In genomic region chr22:21682385-21683175, GRCh38 we compare ENCODE assay signal across 21 cellular contexts. TPM values are rescaled to one million over a fixed set of nuclear protein-coding genes. Genes with fewer than 3 reads are reported as not detected.
DNase-seq lines count a peak whose midpoint lies in the region; ATAC-seq, FAIRE-seq and TF ChIP-seq lines count a peak whose summit lies in the region.
"Had no signal": no experiment of that assay in that cellular context is flagged by ENCODE, and none has a peak within 500 bp of the region (broad histone marks: within the 10 kb centered on the region; RNA-seq: fewer than 3 reads in every experiment).

No MANE protein-coding gene starts in this region.

- TF ChIP-seq CTCF in H9 (conservative IDR thresholded peaks at IDR 0.05) (no peak), K562 (IDR thresholded peaks at IDR 0.05 in 2 of 3, conservative IDR thresholded peaks at IDR 0.05 in 1 of 3; ENCODE audit: insufficient read depth in 2 of 3, low read depth in 1 of 3, low read length in 3 of 3) (no peak; a peak in 1 of 6 replicates), nephron progenitor cell (IDR thresholded peaks at IDR 0.05) (no peak), mesothelial cell of epicardium (IDR thresholded peaks at IDR 0.05; ENCODE audit: unreplicated experiment) (no peak), omental fat pad (IDR thresholded peaks at IDR 0.05) (no peak)

- H3K14ac ChIP-seq in H9 (ENCODE audit: insufficient read depth, low read length): no peak overlapping the region

- no peak overlapping the region for H4K8ac ChIP-seq in H9 (replicated peaks; ENCODE audit: insufficient read length, low read depth, low read length)

- H3K4me1 Mint-ChIP-seq in H9 (0 out of 4 replicates have a peak, but pooled peaks cover 0 to 1% of the 10 kb centered on the region in 2 experiments), nephron progenitor cell (peaks cover 10% of the 10 kb centered on the region), mesothelial cell of epicardium (no peaks in the 10 kb centered on the region)
- H3K4me1 Mint-ChIP-seq: activated naive CD8-positive, alpha-beta T cell treated with anti-CD3 and anti-CD28 coated beads for 36 hours; GM23338; neural crest cell had no signal

- H4K91ac ChIP-seq in H9 (ENCODE audit: insufficient read length, low read depth, low read length): no peak overlapping the region

- no peak overlapping the region for H3K23ac ChIP-seq in H9 (ENCODE audit: insufficient read length, low read depth, low read length)

- no peaks in the 10 kb centered on the region for H3K79me1 ChIP-seq in H9 (ENCODE audit: insufficient read depth, low read depth, low read length, poor library complexity, severe bottlenecking)

- H3K36me3 ChIP-seq in K562 (ENCODE audit: control insufficient read depth, insufficient read depth, low read length): peaks cover 80% of the 10 kb centered on the region; the same call in 2 of the 3 replicates

- ATAC-seq in K562 (no peak), omental fat pad (ENCODE audit: low FRiP score) (no peak)
- ATAC-seq: CD8-positive, alpha-beta T cell; GM23338; left lung; psoas muscle had no signal

- H3K4me3 Mint-ChIP-seq in H9 (no peak overlapping the region), nephron progenitor cell (no peak overlapping the region), mesothelial cell of epicardium (no peak overlapping the region)
- H3K4me3 Mint-ChIP-seq: activated naive CD8-positive, alpha-beta T cell treated with anti-CD3 and anti-CD28 coated beads for 36 hours; CD8-positive, alpha-beta T cell; GM23338; neural crest cell; type B pancreatic cell had no signal

- TF ChIP-seq EP300 in K562 (IDR thresholded peaks at IDR 0.05; ENCODE audit: low read length): no peak

- no peak overlapping the region for H2BK120ac ChIP-seq in H9 (ENCODE audit: low read depth, low read length, poor library complexity, severe bottlenecking)

- H3K23me2 ChIP-seq in H9 (ENCODE audit: insufficient read length, low read depth, low read length, poor library complexity, severe bottlenecking): no peaks in the 10 kb centered on the region

- DNase-seq in H9 (no peak), K562 (ENCODE audit: extremely low read depth in 1 of 4, low spot score in 3 of 4) (peak in 1 of 4 experiments; percentile 52), nephron progenitor cell (no peak), mesothelial cell of epicardium (ENCODE audit: low spot score in 2 of 2, unreplicated experiment in 2 of 2) (no peak), NCI-H1436 (lab: John Stamatoyannopoulos, UW) (no peak), omental fat pad (ENCODE audit: low spot score) (no peak)
- DNase-seq: activated naive CD8-positive, alpha-beta T cell treated with anti-CD3 and anti-CD28 coated beads for 36 hours; CD8-positive, alpha-beta T cell; DMS153; KG1; NCI-H187; NCI-H774; psoas muscle; SHP77; SW 1271 had no signal

- H4K5ac ChIP-seq in H9 (ENCODE audit: insufficient read length, low read depth, low read length): no peak overlapping the region

- no peak for TF ChIP-seq RAD21 in K562 (CRISPR knock-in tag; conservative IDR thresholded peaks at IDR 0.05 in 1 of 2, IDR thresholded peaks at IDR 0.05 in 1 of 2)

- H3K27me3 Mint-ChIP-seq in H9 (ENCODE audit: low read depth): no peaks in the 10 kb centered on the region
- no peaks in the 10 kb centered on the region for H3K27me3 Mint-ChIP-seq in nephron progenitor cell (ENCODE audit: low read depth, poor library complexity)
- H3K27me3 Mint-ChIP-seq in mesothelial cell of epicardium (ENCODE audit: low read depth): no peaks in the 10 kb centered on the region
- H3K27me3 Mint-ChIP-seq: activated naive CD8-positive, alpha-beta T cell treated with anti-CD3 and anti-CD28 coated beads for 36 hours; type B pancreatic cell had no signal

- WGBS in H9 (ENCODE audit: extremely low coverage, insufficient read length, low lambda C conversion rate): no CpG with 5 or more reads among the region's 20 CpGs
- WGBS in K562 (ENCODE audit: insufficient coverage, low coverage, missing lambda C conversion rate): 95% methylated on average over 20 of the region's 20 CpGs

- H3K9me3 ChIP-seq in H9 (ENCODE audit: control insufficient read depth, low read depth, low read length): no peaks in the 10 kb centered on the region
- H3K9me3 ChIP-seq in K562 (replicated peaks; ENCODE audit: control insufficient read depth, insufficient read depth, low read depth, low read length): no peaks in the 10 kb centered on the region
- H3K9me3 ChIP-seq: left lung, psoas muscle had no signal

- H2BK15ac ChIP-seq in H9 (ENCODE audit: low read depth, low read length): no peak overlapping the region

- H3K4me2 ChIP-seq in H9 (ENCODE audit: insufficient read depth, insufficient read length, low read length): no peak overlapping the region
- no peak overlapping the region for H3K4me2 ChIP-seq in K562 (ENCODE audit: insufficient read depth, low read length)
- H3K4me2 ChIP-seq: GM23338 had no signal

- no peak overlapping the region for H2BK12ac ChIP-seq in H9 (ENCODE audit: insufficient read length, low read depth, low read length)

- peaks cover 3 to 6% of the 10 kb centered on the region in 2 experiments; a peak in 1 of 5 replicates for H3K9me3 Mint-ChIP-seq in H9
- peaks cover 2% of the 10 kb centered on the region for H3K9me3 Mint-ChIP-seq in nephron progenitor cell
- no peaks in the 10 kb centered on the region for H3K9me3 Mint-ChIP-seq in mesothelial cell of epicardium
- H3K9me3 Mint-ChIP-seq: activated naive CD8-positive, alpha-beta T cell treated with anti-CD3 and anti-CD28 coated beads for 36 hours; CD8-positive, alpha-beta T cell; neural crest cell; type B pancreatic cell had no signal

- H2BK20ac ChIP-seq in H9 (ENCODE audit: low read depth, low read length, poor library complexity, severe bottlenecking): no peak overlapping the region

- no peak for FAIRE-seq in K562 (lab: Jason Lieb, UNC)

- POLR2A ChIA-PET in K562 (lab: Yijun Ruan, JAX): interaction anchor here (0.6 to 6.7 kb wide), 12 partner anchors 8 to 107 kb away, joined by 3 to 52 read pairs (median 3); partner anchors contain the start of gene PPIL2

- no peaks in the 10 kb centered on the region for H3K27me3 ChIP-seq in H9 (ENCODE audit: insufficient read depth, low read length)
- H3K27me3 ChIP-seq in K562 (ENCODE audit: control insufficient read depth in 2 of 2, insufficient read depth in 2 of 2, low read length in 2 of 2): no peaks in the 10 kb centered on the region
- H3K27me3 ChIP-seq: left lung had no signal

- H2AFZ ChIP-seq in H9 (ENCODE audit: low read length): no peak overlapping the region
- H2AFZ ChIP-seq in K562 (ENCODE audit: low read depth, low read length): no peak overlapping the region
- H2AFZ ChIP-seq: GM23338 had no signal

- H3K18ac ChIP-seq in H9 (ENCODE audit: insufficient read length, low read depth, low read length): no peak overlapping the region

- H3K27ac ChIP-seq in H9 (ENCODE audit: insufficient read length, low read depth, low read length) (no peak overlapping the region), K562 (ENCODE audit: extremely low read depth, low read depth, low read length) (no peak overlapping the region)
- H3K27ac ChIP-seq: coronary artery, left lung, psoas muscle had no signal

- no TSS peak for BruUV-seq in K562 (replicated peaks; lab: Mats Ljungman, UMichigan)

- H3K27ac Mint-ChIP-seq in H9 (peak overlapping the region in 2 of 3 experiments; percentile 40 to 44; a peak in 1 of 7 replicates), nephron progenitor cell (peak overlapping the region; percentile 42), mesothelial cell of epicardium (no peak overlapping the region)
- H3K27ac Mint-ChIP-seq: activated naive CD8-positive, alpha-beta T cell treated with anti-CD3 and anti-CD28 coated beads for 36 hours; CD8-positive, alpha-beta T cell; type B pancreatic cell had no signal

- H2AK5ac ChIP-seq in H9 (ENCODE audit: insufficient read length, low read length): no peak overlapping the region

- H3K4me1 ChIP-seq in H9 (ENCODE audit: insufficient read depth, low read length) (no peaks in the 10 kb centered on the region), K562 (replicated peaks in 1 of 2; ENCODE audit: control insufficient read depth in 2 of 2, insufficient read depth in 2 of 2, low read length in 2 of 2) (peaks cover 5 to 45% of the 10 kb centered on the region in 2 experiments; a peak in 3 of 5 replicates)
- H3K4me1 ChIP-seq: left lung, psoas muscle had no signal

- no peak overlapping the region for H2BK5ac ChIP-seq in H9 (ENCODE audit: insufficient read length, low read length)

- CTCF ChIA-PET in K562 (lab: Yijun Ruan, JAX; ENCODE audit: low intra/inter-chr PET ratio): interaction anchor here (0.5 kb wide), 1 partner anchor 9 kb away, joined by 4 read pairs; no protein-coding TSS in a partner anchor

- H3K4ac ChIP-seq in H9 (ENCODE audit: low read depth, low read length): no peak overlapping the region

- H3K36me3 Mint-ChIP-seq in H9 (ENCODE audit: insufficient read depth in 1 of 3, low read depth in 3 of 3) (peaks cover 18 to 35% (median 26%) of the 10 kb centered on the region in 3 experiments), nephron progenitor cell (ENCODE audit: low read depth) (peaks cover 26% of the 10 kb centered on the region), mesothelial cell of epicardium (peaks cover 21% of the 10 kb centered on the region)

- H4K20me1 ChIP-seq in H9 (ENCODE audit: control insufficient read depth, insufficient read depth, insufficient read length) (no peaks in the 10 kb centered on the region), K562 (replicated peaks; ENCODE audit: control insufficient read depth, insufficient read depth, low read length) (peaks cover 23% of the 10 kb centered on the region)

- H3K9me1 ChIP-seq in K562 (ENCODE audit: control insufficient read depth, insufficient read depth, low read length): peaks cover 11% of the 10 kb centered on the region

- H3T11ph ChIP-seq in H9 (ENCODE audit: low read length): no peak overlapping the region

- H3K9ac ChIP-seq in H9 (ENCODE audit: extremely low read depth, insufficient read length, low read length) (no peak overlapping the region), K562 (ENCODE audit: insufficient read depth in 1 of 2, low read depth in 2 of 2, low read length in 2 of 2) (peak overlapping the region in 1 of 2 experiments; percentile 37; a peak in 2 of 4 replicates)

- intact Hi-C loops in K562 (cut with micrococcal nuclease): no loop called here

- H3K79me2 ChIP-seq in H9 (ENCODE audit: insufficient read depth, low read length) (no peaks in the 10 kb centered on the region), K562 (ENCODE audit: control insufficient read depth, insufficient read depth, low read length) (no peaks in the 10 kb centered on the region)

- no peak overlapping the region for H3K56ac ChIP-seq in H9 (ENCODE audit: insufficient read length, low read depth, low read length)

- TF ChIP-seq POLR2A in K562 (conservative IDR thresholded peaks at IDR 0.05): no peak

- in situ Hi-C loops in K562 (cut with MboI): no loop called here

- no peak overlapping the region for H3K4me3 ChIP-seq in K562
- H3K4me3 ChIP-seq: coronary artery, GM23338, left lung, psoas muscle had no signal

RNA-seq across cellular contexts. Expression of gene PPIL2, which starts 16.8 kb away (rescaled TPM):
- 35.5 and 35.9 TPM in 2 replicates for total RNA-seq in H9 (2021)
- total RNA-seq in K562 (2011; cell fraction: chromatin; rRNA removed; ENCODE audit: low replicate concordance): 1,132 and 1,539 TPM in 2 replicates
- 736 and 826 TPM in 2 replicates for total RNA-seq in K562 (2011; cell fraction: nucleolus; rRNA removed)
- total RNA-seq in K562 (2011; cell fraction: nucleoplasm; rRNA removed): 718 and 814 TPM in 2 replicates
- 174 and 195 TPM in 2 replicates for total RNA-seq in K562 (2014; rRNA removed)
- 104 and 115 TPM in 2 replicates for total RNA-seq in K562 (2014; rRNA removed; fragmentation: Illumina TruSeq; extraction: Trizol)
- total RNA-seq in K562 (2015; rRNA removed; fragmentation: Illumina TruSeq; extraction: Trizol): 170 and 172 TPM in 2 replicates
- total RNA-seq in K562 (2021): 251 and 267 TPM in 2 replicates
- polyA plus RNA-seq in K562 (2011; rRNA removed): 193 and 247 TPM in 2 replicates
- polyA plus RNA-seq in K562 (2011; cell fraction: cytosol; rRNA removed): 143 and 211 TPM in 2 replicates
- polyA plus RNA-seq in K562 (2011; cell fraction: nucleus; rRNA removed): 801 and 951 TPM in 2 replicates
- 185 and 193 TPM in 2 replicates for polyA plus RNA-seq in K562 (2012)
- polyA plus RNA-seq in K562 (2014; fragmentation: Illumina TruSeq; extraction: Trizol): 250 and 261 TPM in 2 replicates
- polyA plus RNA-seq in K562 (2014; fragmentation: Nextera tagmentation; extraction: Ambion mirVana): 10 to 100 TPM; 13.2 to 28.8 TPM
- polyA plus RNA-seq in K562 (2014; rRNA removed): 268 and 298 TPM in 2 replicates
- 228 and 271 TPM in 2 replicates for polyA minus RNA-seq in K562 (2011; rRNA and poly(A)+ RNA removed)
- 95.6 and 98.4 TPM in 2 replicates for polyA minus RNA-seq in K562 (2011; cell fraction: cytosol; rRNA and poly(A)+ RNA removed)
- 325 and 509 TPM in 2 replicates for polyA minus RNA-seq in K562 (2011; cell fraction: nucleus; rRNA and poly(A)+ RNA removed)
- total RNA-seq in mesothelial cell of epicardium: 40.5 to 44.8 TPM (median 41.2 TPM) in 3 replicates
- total RNA-seq in omental fat pad: 10 to 100 TPM; 22.8 to 33.6 (median 28.0) TPM

RNA-seq across cellular contexts. Expression of gene SDF2L1, which starts 40.5 kb away (rescaled TPM):
- total RNA-seq in H9 (2021) (36.0 TPM in 2 replicates), K562 (2014; rRNA removed) (894 and 989 TPM in 2 replicates), K562 (2014; rRNA removed; fragmentation: Illumina TruSeq; extraction: Trizol) (41.9 and 82.9 TPM in 2 replicates), K562 (2015; rRNA removed; fragmentation: Illumina TruSeq; extraction: Trizol) (135 and 153 TPM in 2 replicates), K562 (2021) (551 and 557 TPM in 2 replicates), mesothelial cell of epicardium (19.6 to 22.1 TPM (median 20.2 TPM) in 3 replicates), omental fat pad (10 to 100 TPM; 16.3 to 49.4 (median 34.0) TPM)
- 72.2 and 221 TPM in 2 replicates for total RNA-seq in K562 (2011; cell fraction: chromatin; rRNA removed; ENCODE audit: low replicate concordance)
- 489 and 555 TPM in 2 replicates for total RNA-seq in K562 (2011; cell fraction: nucleolus; rRNA removed)
- 263 and 279 TPM in 2 replicates for total RNA-seq in K562 (2011; cell fraction: nucleoplasm; rRNA removed)
- polyA plus RNA-seq in K562 (2011; rRNA removed) (124 and 218 TPM in 2 replicates), K562 (2014; fragmentation: Illumina TruSeq; extraction: Trizol) (33.8 and 82.2 TPM in 2 replicates), K562 (2014; fragmentation: Nextera tagmentation; extraction: Ambion mirVana) (10 to 100 TPM; 15.1 to 34.8 TPM), K562 (2014; rRNA removed) (666 and 827 TPM in 2 replicates)
- polyA plus RNA-seq in K562 (2011; cell fraction: cytosol; rRNA removed): 273 and 603 TPM in 2 replicates
- polyA plus RNA-seq in K562 (2011; cell fraction: nucleus; rRNA removed): 110 and 123 TPM in 2 replicates
- 384 and 632 TPM in 2 replicates for polyA plus RNA-seq in K562 (2012)
- polyA minus RNA-seq in K562 (2011; rRNA and poly(A)+ RNA removed): 50.1 and 80.5 TPM in 2 replicates
- polyA minus RNA-seq in K562 (2011; cell fraction: cytosol; rRNA and poly(A)+ RNA removed): 107 and 114 TPM in 2 replicates
- polyA minus RNA-seq in K562 (2011; cell fraction: nucleus; rRNA and poly(A)+ RNA removed): 37.7 and 69.6 TPM in 2 replicates

RNA-seq across cellular contexts. Expression of gene CCDC116, which starts 50.0 kb away (rescaled TPM):
- total RNA-seq in H9 (2021) (0.22 and 0.63 TPM in 2 replicates), K562 (2014; rRNA removed) (9.3 and 13.6 TPM in 2 replicates), K562 (2014; rRNA removed; fragmentation: Illumina TruSeq; extraction: Trizol) (2.1 and 2.8 TPM in 2 replicates), K562 (2015; rRNA removed; fragmentation: Illumina TruSeq; extraction: Trizol) (4.7 and 5.2 TPM in 2 replicates), K562 (2021) (11.3 and 15.6 TPM in 2 replicates), mesothelial cell of epicardium (0.78 to 1.3 TPM (median 0.84 TPM) in 3 replicates), omental fat pad (under 1 TPM in 3 of 4 donors, not detected in 1; 0.31 to 0.46 (median 0.36) TPM)
- total RNA-seq in K562 (2011; cell fraction: chromatin; rRNA removed; ENCODE audit: low replicate concordance): 11.2 and 34.3 TPM in 2 replicates
- total RNA-seq in K562 (2011; cell fraction: nucleolus; rRNA removed): 28.7 and 33.9 TPM in 2 replicates
- total RNA-seq in K562 (2011; cell fraction: nucleoplasm; rRNA removed): 18.1 and 19.5 TPM in 2 replicates
- polyA plus RNA-seq in K562 (2011; rRNA removed) (1.6 and 2.1 TPM in 2 replicates), K562 (2014; fragmentation: Illumina TruSeq; extraction: Trizol) (6.3 and 8.9 TPM in 2 replicates), K562 (2014; fragmentation: Nextera tagmentation; extraction: Ambion mirVana) (1 to 10 TPM; 1.6 to 2.3 TPM), K562 (2014; rRNA removed) (7.1 and 8.6 TPM in 2 replicates)
- polyA plus RNA-seq in K562 (2011; cell fraction: cytosol; rRNA removed): 1.8 and 5.8 TPM in 2 replicates
- polyA plus RNA-seq in K562 (2011; cell fraction: nucleus; rRNA removed): 6.5 and 19.5 TPM in 2 replicates
- polyA plus RNA-seq in K562 (2012): 5.2 and 6.4 TPM in 2 replicates
- 1.3 and 1.8 TPM in 2 replicates for polyA minus RNA-seq in K562 (2011; rRNA and poly(A)+ RNA removed)
- polyA minus RNA-seq in K562 (2011; cell fraction: cytosol; rRNA and poly(A)+ RNA removed): 1.5 and 3.9 TPM in 2 replicates
- 8.3 and 12.3 TPM in 2 replicates for polyA minus RNA-seq in K562 (2011; cell fraction: nucleus; rRNA and poly(A)+ RNA removed)
- total RNA-seq: skeletal muscle tissue had no signal
- polyA plus RNA-seq: GM23338 had no signal

RNA-seq across cellular contexts. Expression of gene YDJC, which starts 52.8 kb away (rescaled TPM):
- total RNA-seq in H9 (2021): 29.8 and 30.2 TPM in 2 replicates
- 121 and 504 TPM in 2 replicates for total RNA-seq in K562 (2011; cell fraction: chromatin; rRNA removed; ENCODE audit: low replicate concordance)
- 857 and 885 TPM in 2 replicates for total RNA-seq in K562 (2011; cell fraction: nucleolus; rRNA removed)
- total RNA-seq in K562 (2011; cell fraction: nucleoplasm; rRNA removed): 325 and 370 TPM in 2 replicates
- 871 and 1,007 TPM in 2 replicates for total RNA-seq in K562 (2014; rRNA removed)
- total RNA-seq in K562 (2014; rRNA removed; fragmentation: Illumina TruSeq; extraction: Trizol): 69.0 and 87.5 TPM in 2 replicates
- total RNA-seq in K562 (2015; rRNA removed; fragmentation: Illumina TruSeq; extraction: Trizol): 164 and 196 TPM in 2 replicates
- 626 and 641 TPM in 2 replicates for total RNA-seq in K562 (2021)
- polyA plus RNA-seq in K562 (2011; rRNA removed): 203 and 277 TPM in 2 replicates
- 382 and 1,449 TPM in 2 replicates for polyA plus RNA-seq in K562 (2011; cell fraction: cytosol; rRNA removed)
- polyA plus RNA-seq in K562 (2011; cell fraction: nucleus; rRNA removed): 629 and 1,089 TPM in 2 replicates
- 282 and 288 TPM in 2 replicates for polyA plus RNA-seq in K562 (2012)
- 106 and 159 TPM in 2 replicates for polyA plus RNA-seq in K562 (2014; fragmentation: Illumina TruSeq; extraction: Trizol)
- 10 to 100 TPM; 13.5 to 23.5 TPM for polyA plus RNA-seq in K562 (2014; fragmentation: Nextera tagmentation; extraction: Ambion mirVana)
- polyA plus RNA-seq in K562 (2014; rRNA removed): 707 and 732 TPM in 2 replicates
- polyA minus RNA-seq in K562 (2011; rRNA and poly(A)+ RNA removed): 35.0 and 44.2 TPM in 2 replicates
- 212 and 264 TPM in 2 replicates for polyA minus RNA-seq in K562 (2011; cell fraction: cytosol; rRNA and poly(A)+ RNA removed)
- 294 and 313 TPM in 2 replicates for polyA minus RNA-seq in K562 (2011; cell fraction: nucleus; rRNA and poly(A)+ RNA removed)
- total RNA-seq in mesothelial cell of epicardium: 25.3 to 26.2 TPM (median 25.8 TPM) in 3 replicates
- 10 to 100 TPM; 14.3 to 33.3 (median 17.1) TPM for total RNA-seq in omental fat pad

RNA-seq across cellular contexts. Expression of gene YPEL1, which starts 53.0 kb away (rescaled TPM):
- total RNA-seq in H9 (2021) (5.4 and 8.1 TPM in 2 replicates), K562 (2014; rRNA removed) (0.18 and 0.49 TPM in 2 replicates), K562 (2014; rRNA removed; fragmentation: Illumina TruSeq; extraction: Trizol) (0.41 and 0.47 TPM in 2 replicates), K562 (2015; rRNA removed; fragmentation: Illumina TruSeq; extraction: Trizol) (0.15 and 0.25 TPM in 2 replicates), K562 (2021) (0.53 and 0.54 TPM in 2 replicates), mesothelial cell of epicardium (17.2 to 18.4 TPM (median 17.8 TPM) in 3 replicates), omental fat pad (1 to 10 TPM; 2.0 to 5.4 (median 3.7) TPM)
- 4.4 and 6.2 TPM in 2 replicates for total RNA-seq in K562 (2011; cell fraction: chromatin; rRNA removed; ENCODE audit: low replicate concordance)
- total RNA-seq in K562 (2011; cell fraction: nucleolus; rRNA removed): 3.0 TPM in 2 replicates
- total RNA-seq in K562 (2011; cell fraction: nucleoplasm; rRNA removed): 4.6 and 4.7 TPM in 2 replicates
- polyA plus RNA-seq in K562 (2011; rRNA removed) (2.2 and 2.4 TPM in 2 replicates), K562 (2014; fragmentation: Illumina TruSeq; extraction: Trizol) (0.46 TPM in 2 replicates), K562 (2014; fragmentation: Nextera tagmentation; extraction: Ambion mirVana) (under 1 TPM; 0.07 to 0.10 TPM), K562 (2014; rRNA removed) (0.36 and 1.7 TPM in 2 replicates)
- 0.63 and 1.4 TPM in 2 replicates for polyA plus RNA-seq in K562 (2011; cell fraction: cytosol; rRNA removed)
- 1.9 and 2.6 TPM in 2 replicates for polyA plus RNA-seq in K562 (2011; cell fraction: nucleus; rRNA removed)
- 0.59 and 4.0 TPM in 2 replicates for polyA plus RNA-seq in K562 (2012)
- polyA minus RNA-seq in K562 (2011; rRNA and poly(A)+ RNA removed): 1.4 and 3.0 TPM in 2 replicates
- 0.46 and 0.67 TPM in 2 replicates for polyA minus RNA-seq in K562 (2011; cell fraction: cytosol; rRNA and poly(A)+ RNA removed)
- polyA minus RNA-seq in K562 (2011; cell fraction: nucleus; rRNA and poly(A)+ RNA removed): 0.67 and 1.00 TPM in 2 replicates
